Comparison of ENCODE assay signal across 8 cellular contexts in genomic region chr7:92832623-92833023, GRCh38. TPM values are rescaled to one million over a fixed set of nuclear protein-coding genes. Genes with fewer than 3 reads are reported as not detected.
A peak's percentile ranks its signal among the peaks of the same experiment; 100 is the strongest.
DNase-seq lines count a peak whose midpoint lies in the region; ATAC-seq and TF ChIP-seq lines count a peak whose summit lies in the region.

No MANE protein-coding gene starts in this region.

- H3K27ac Mint-ChIP-seq in endothelial cell (ENCODE audit: unreplicated experiment) (peak overlapping the region; percentile 2), progenitor cell of endocrine pancreas (peak overlapping the region; percentile 76)

- peak overlapping the region; percentile 97 for H3K27ac ChIP-seq in Panc1 (ENCODE audit: low read length)

- no TSS peak for BruUV-seq in Panc1 (replicated peaks; lab: Mats Ljungman, UMichigan)

- POLR2A ChIA-PET in Panc1 (lab: Charles Lee), result no interaction called here

- H3K36me3 ChIP-seq in Panc1 (ENCODE audit: control insufficient read depth, insufficient read depth, low read length), result peaks cover 6% of the 10 kb centered on the region

- H3K27me3 ChIP-seq in Panc1 (ENCODE audit: control insufficient read depth, insufficient read depth, low read length), result no peaks in the 10 kb centered on the region; the same call in 1 of the 2 replicates

- peaks cover 32% of the 10 kb centered on the region for H3K4me1 Mint-ChIP-seq in endothelial cell (ENCODE audit: unreplicated experiment)
- peaks cover 30% of the 10 kb centered on the region for H3K4me1 Mint-ChIP-seq in progenitor cell of endocrine pancreas (ENCODE audit: low read depth)

- H3K4me3 Mint-ChIP-seq in endothelial cell (ENCODE audit: unreplicated experiment) (peak overlapping the region; percentile 80), progenitor cell of endocrine pancreas (ENCODE audit: low read depth) (peak overlapping the region; percentile 97)

- CTCF ChIA-PET in Panc1 (lab: Charles Lee), result interaction anchor here (0.7 kb wide), 1 partner anchor 137 kb away, joined by 4 read pairs; no protein-coding TSS in a partner anchor

- in situ Hi-C loops in Caki2 (cut with HindIII; ENCODE audit: low pct_unique_long_range_greater_than_20kb, low sequenced_read_pairs) (no loop called here), Panc1 (cut with HindIII; ENCODE audit: low pct_unique_long_range_greater_than_20kb, low sequenced_read_pairs) (no loop called here)

- no peak for TF ChIP-seq CTCF in Panc1 (IDR thresholded peaks at IDR 0.05)
- TF ChIP-seq CTCF in endothelial cell (IDR thresholded peaks at IDR 0.05; ENCODE audit: unreplicated experiment), result no peak
- TF ChIP-seq CTCF in progenitor cell of endocrine pancreas (IDR thresholded peaks at IDR 0.05; ENCODE audit: unreplicated experiment), result no peak

- no peaks in the 10 kb centered on the region for H3K9me3 ChIP-seq in Panc1 (ENCODE audit: control insufficient read depth, insufficient read depth, low read depth, low read length)

- ATAC-seq in GM21576 (IDR thresholded peaks at IDR 0.05; ENCODE audit: unreplicated experiment) (peak; percentile 2), Panc1 (no peak)

- H3K36me3 Mint-ChIP-seq in endothelial cell (ENCODE audit: low read depth, unreplicated experiment) (peaks cover 15% of the 10 kb centered on the region), progenitor cell of endocrine pancreas (ENCODE audit: insufficient read depth) (peaks cover 1% of the 10 kb centered on the region)

- intact Hi-C loops in Panc1 (cut with micrococcal nuclease; ENCODE audit: unreplicated experiment), result loop anchor here (1.0 to 2.0 kb wide), 3 partner anchors 137 to 212 kb away; no protein-coding TSS in a partner anchor

- H3K4me1 ChIP-seq in Panc1 (ENCODE audit: control insufficient read depth, insufficient read depth, low read length), result peaks cover 45% of the 10 kb centered on the region

- DNase-seq in Caki2 (ENCODE audit: low read depth), result peak; percentile 74
- DNase-seq in Panc1 (ENCODE audit: low read depth, low spot score), result no peak
- DNase-seq in endothelial cell (ENCODE audit: low spot score), result no peak
- no peak for DNase-seq in progenitor cell of endocrine pancreas (ENCODE audit: low spot score, unreplicated experiment)
- no peak for DNase-seq in SIG-M5 treated with dmso at 0.1 percent for 504 hours (lab: John Stamatoyannopoulos, UW; ENCODE audit: unreplicated experiment)
- no peak for DNase-seq in KG1 (lab: John Stamatoyannopoulos, UW)
- no peak for DNase-seq in SKM-1 (lab: John Stamatoyannopoulos, UW; ENCODE audit: unreplicated experiment)

- H3K9me3 Mint-ChIP-seq in endothelial cell (ENCODE audit: unreplicated experiment) (no peaks in the 10 kb centered on the region), progenitor cell of endocrine pancreas (ENCODE audit: low read depth) (no peaks in the 10 kb centered on the region)

- peak overlapping the region; percentile 94 to 97 for H3K4me3 ChIP-seq in Panc1 (ENCODE audit: low read depth in 2 of 2, low read length in 2 of 2)

- H3K27me3 Mint-ChIP-seq in endothelial cell (ENCODE audit: unreplicated experiment), result peaks cover 19% of the 10 kb centered on the region
- peaks cover 17% of the 10 kb centered on the region for H3K27me3 Mint-ChIP-seq in progenitor cell of endocrine pancreas

RNA-seq across cellular contexts. Expression of gene CDK6, which starts 3.8 kb away (rescaled TPM):
- 28.6 and 34.8 TPM in 2 replicates for total RNA-seq in Caki2 (2014; rRNA removed; shearing (Covaris generic); ENCODE audit: low replicate concordance)
- 57.4 TPM for total RNA-seq in Panc1 (2021; ENCODE audit: unreplicated experiment)
- polyA plus RNA-seq in Panc1 (2012; ENCODE audit: insufficient read length), result 8.6 TPM
- 32.6 TPM for total RNA-seq in endothelial cell (ENCODE audit: unreplicated experiment)
- total RNA-seq in progenitor cell of endocrine pancreas, result 23.3 and 29.1 TPM in 2 replicates
